Comparison of ENCODE assay signal across 8 cellular contexts in the genomic region with DNA sequence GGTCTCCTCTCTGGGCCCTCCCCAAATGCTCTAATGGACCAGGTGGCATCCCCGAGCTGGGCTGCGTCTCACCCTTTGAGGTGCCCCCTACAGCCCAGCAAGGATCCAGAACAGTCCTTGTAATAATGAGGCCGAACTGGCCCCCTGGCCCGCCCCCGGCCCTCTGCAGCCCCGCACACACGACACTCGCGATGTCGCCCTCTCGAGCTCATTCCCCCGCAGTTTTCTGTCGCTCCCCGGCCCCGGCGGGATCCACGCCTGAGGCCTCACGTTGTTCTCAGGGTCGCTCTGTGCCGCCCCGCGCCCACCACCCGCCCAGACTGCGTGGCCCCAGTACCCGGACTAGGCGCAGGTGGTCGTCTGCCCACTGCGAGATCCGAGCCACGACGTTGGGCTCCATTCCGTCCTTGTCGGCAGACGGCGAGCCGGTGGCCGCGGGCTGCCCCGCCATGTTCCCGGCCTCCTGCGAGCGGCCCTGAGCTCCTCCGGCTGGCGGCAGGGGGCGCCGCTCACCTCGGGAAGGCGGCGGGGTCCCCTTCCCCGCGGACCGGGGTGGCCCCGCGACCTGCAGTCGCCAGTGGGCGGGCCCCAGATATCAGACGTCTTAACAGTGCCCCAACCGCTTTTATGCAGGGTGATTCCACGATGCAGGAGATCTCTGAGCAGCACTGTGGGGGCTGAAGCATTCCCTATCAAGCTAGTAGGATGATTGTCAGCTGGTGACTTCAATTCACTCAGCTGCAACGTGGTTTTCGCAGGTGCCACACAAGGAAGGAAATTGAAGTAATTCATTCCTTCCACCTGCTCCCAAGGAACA. TPM values are rescaled to one million over a fixed set of nuclear protein-coding genes. Genes with fewer than 3 reads are reported as not detected.
DNase-seq lines count a peak whose midpoint lies in the region; ATAC-seq and TF ChIP-seq lines count a peak whose summit lies in the region.

C3orf33 (minus strand) TSS at position 477 of the 817 bp plus-strand sequence; CDS start at position 451, 26 bp downstream.

- TF ChIP-seq CTCF in AG09309 (IDR thresholded peaks at IDR 0.05; ENCODE audit: control insufficient read depth, insufficient read depth, low read depth, low read length, missing control alignments) (peak; percentile 68), chondrocyte (IDR thresholded peaks at IDR 0.05) (peak; percentile 99)

- no peaks in the 10 kb centered on the region for H3K27me3 Mint-ChIP-seq in chondrocyte (ENCODE audit: low read depth)

- H3K36me3 Mint-ChIP-seq in chondrocyte (ENCODE audit: low read depth) = peaks cover 2% of the 10 kb centered on the region

- H3K4me1 Mint-ChIP-seq in chondrocyte (ENCODE audit: low read depth) = peaks cover 6% of the 10 kb centered on the region

- no peak for DNase-seq in AG09309 (ENCODE audit: low read depth)
- DNase-seq in NCI-H2171 treated with DMSO at 0.1 percent for 48 hours (lab: John Stamatoyannopoulos, UW) = peak; percentile 78
- no peak for DNase-seq in chondrocyte (ENCODE audit: low spot score)
- peak; percentile 88 for DNase-seq in left kidney (ENCODE audit: low read depth, low spot score)
- peak; percentile 72 for DNase-seq in stimulated activated CD4-positive, alpha-beta T cell treated with anti-CD3 and anti-CD28 coated beads, Interleukin-1b, Interleukin-23, amount 100 ng/mL, for 48 hours

- H3K27ac Mint-ChIP-seq in chondrocyte (ENCODE audit: unreplicated experiment) = peak within 1 kb of the TSS; percentile 92

- H3K4me3 Mint-ChIP-seq in chondrocyte (ENCODE audit: unreplicated experiment) = peak within 1 kb of the TSS; percentile 87

- ATAC-seq in GM18868 (IDR thresholded peaks at IDR 0.05; ENCODE audit: unreplicated experiment) (peak; percentile 96), HG03097 (IDR thresholded peaks at IDR 0.05; ENCODE audit: low FRiP score, unreplicated experiment) (peak; percentile 96)
- peak; percentile 96 for ATAC-seq in activated CD4-positive, CD25-positive, alpha-beta regulatory T cell treated with anti-CD3 and anti-CD28 coated beads, Interleukin-2, amount 50 U/mL, for 24 hours

- no peaks in the 10 kb centered on the region for H3K9me3 Mint-ChIP-seq in chondrocyte (ENCODE audit: low read depth)

- H3K4me3 ChIP-seq in AG09309 (ENCODE audit: control insufficient read depth, low read depth, low read length) = peak within 1 kb of the TSS; percentile 64

RNA-seq across cellular contexts. Expression of gene C3orf33, which starts in this region (rescaled TPM):
- total RNA-seq in chondrocyte = 4.1 to 5.1 TPM (median 4.7 TPM) in 3 replicates

Comparison
In these comparisons a context has a peak if more than half of its experiments do, and no peak if none do; other contexts are left out.
1. DNase-seq: peak in NCI-H2171 treated with DMSO at 0.1 percent for 48 hours (single experiment), left kidney (single experiment) and stimulated activated CD4-positive, alpha-beta T cell treated with anti-CD3 and anti-CD28 coated beads, Interleukin-1b, Interleukin-23, amount 100 ng/mL, for 48 hours (single experiment); none in AG09309 (single experiment) and chondrocyte (single experiment).
2. Peak in every context shown above with its lines, with median percentiles within 50 percentile points of each other: ATAC-seq.